11 cellular contexts compared by ENCODE assay signal in genomic region chr10:130141878-130142277, GRCh38. TPM values are rescaled to one million over a fixed set of nuclear protein-coding genes. Genes with fewer than 3 reads are reported as not detected.
A peak's percentile ranks its signal among the peaks of the same experiment; 100 is the strongest.
DNase-seq lines count a peak whose midpoint lies in the region; ATAC-seq and TF ChIP-seq lines count a peak whose summit lies in the region.
"Had no signal": no experiment of that assay in that cellular context is flagged by ENCODE, and none has a peak within 500 bp of the region (broad histone marks: within the 10 kb centered on the region; RNA-seq: fewer than 3 reads in every experiment).

No MANE protein-coding gene starts in this region.

- peak overlapping the region; percentile 60 for H3K9ac ChIP-seq in OCI-LY3 (ENCODE audit: low read length)

- H3K27me3 ChIP-seq in OCI-LY3 (ENCODE audit: low read depth, low read length) = no peaks in the 10 kb centered on the region
- H3K27me3 ChIP-seq in breast epithelium = no peaks in the 10 kb centered on the region
- H3K27me3 ChIP-seq: suprapubic skin had no signal

- H3K27me3 Mint-ChIP-seq in natural killer cell treated with Interleukin-12 subunit alpha and Interleukin-12 subunit beta and Interleukin-15 and Interleukin-18, amount 100 ng/mL, for 72 hours = no peaks in the 10 kb centered on the region
- no peaks in the 10 kb centered on the region for H3K27me3 Mint-ChIP-seq in natural killer cell (ENCODE audit: low read depth in 2 of 2)

- no peak for TF ChIP-seq POLR2A in breast epithelium (IDR thresholded peaks at IDR 0.05)

- no peak overlapping the region for H2AFZ ChIP-seq in OCI-LY3 (ENCODE audit: low read depth, low read length)

- peak overlapping the region; percentile 88 for H3K27ac ChIP-seq in OCI-LY3 (ENCODE audit: low read length)
- H3K27ac ChIP-seq in breast epithelium = no peak overlapping the region
- H3K27ac ChIP-seq: prostate gland, suprapubic skin had no signal

- H3K4me1 ChIP-seq in OCI-LY3 (ENCODE audit: low read length) = peaks cover 51% of the 10 kb centered on the region
- H3K4me1 ChIP-seq in breast epithelium = peaks cover 0 to 12% of the 10 kb centered on the region in 2 donors

- no peaks in the 10 kb centered on the region for H3K9me3 ChIP-seq in OCI-LY3 (ENCODE audit: insufficient read depth, low read length)
- no peaks in the 10 kb centered on the region for H3K9me3 ChIP-seq in breast epithelium
- H3K9me3 ChIP-seq: prostate gland, suprapubic skin had no signal

- H4K20me1 ChIP-seq in OCI-LY3 (ENCODE audit: insufficient read depth, low read length) = peaks cover 36% of the 10 kb centered on the region

- peaks cover 100% of the 10 kb centered on the region for H3K79me2 ChIP-seq in OCI-LY3 (ENCODE audit: low read length)

- H3K36me3 ChIP-seq in OCI-LY3 (replicated peaks; ENCODE audit: low read depth, low read length) = peaks cover 30% of the 10 kb centered on the region
- no peaks in the 10 kb centered on the region for H3K36me3 ChIP-seq in breast epithelium
- H3K36me3 ChIP-seq: prostate gland had no signal

- peak overlapping the region; percentile 21 for H3K4me3 Mint-ChIP-seq in natural killer cell treated with Interleukin-12 subunit alpha and Interleukin-12 subunit beta and Interleukin-15 and Interleukin-18, amount 100 ng/mL, for 72 hours
- H3K4me3 Mint-ChIP-seq in natural killer cell = no peak overlapping the region

- no peaks in the 10 kb centered on the region for H3K9me3 Mint-ChIP-seq in natural killer cell treated with Interleukin-12 subunit alpha and Interleukin-12 subunit beta and Interleukin-15 and Interleukin-18, amount 100 ng/mL, for 72 hours
- H3K9me3 Mint-ChIP-seq in natural killer cell = no peaks in the 10 kb centered on the region

- intact Hi-C loops in natural killer cell (cut with micrococcal nuclease) = no loop called here
- intact Hi-C loops in breast epithelium (cut with DNase I; ENCODE audit: low total_unique reads) = no loop called here

- H3K4me1 Mint-ChIP-seq in natural killer cell treated with Interleukin-12 subunit alpha and Interleukin-12 subunit beta and Interleukin-15 and Interleukin-18, amount 100 ng/mL, for 72 hours (ENCODE audit: low read depth in 2 of 2) = peaks cover 39 to 52% of the 10 kb centered on the region in 2 donors
- H3K4me1 Mint-ChIP-seq in natural killer cell = peaks cover 40 to 41% of the 10 kb centered on the region in 2 donors

- peaks cover 16% of the 10 kb centered on the region for H3K36me3 Mint-ChIP-seq in natural killer cell treated with Interleukin-12 subunit alpha and Interleukin-12 subunit beta and Interleukin-15 and Interleukin-18, amount 100 ng/mL, for 72 hours
- H3K36me3 Mint-ChIP-seq in natural killer cell = no peaks in the 10 kb centered on the region

- no peak for TF ChIP-seq CTCF in natural killer cell (IDR thresholded peaks at IDR 0.05)
- TF ChIP-seq CTCF in OCI-LY3 (IDR thresholded peaks at IDR 0.05; ENCODE audit: low read depth, low read length) = no peak
- TF ChIP-seq CTCF in breast epithelium (IDR thresholded peaks at IDR 0.05) = no peak

- peak overlapping the region; percentile 71 for H3K4me3 ChIP-seq in OCI-LY3 (ENCODE audit: low read length)
- no peak overlapping the region for H3K4me3 ChIP-seq in breast epithelium
- H3K4me3 ChIP-seq: prostate gland, suprapubic skin had no signal

- peak overlapping the region; percentile 88 for H3K4me2 ChIP-seq in OCI-LY3 (ENCODE audit: low read length)

- no peak for DNase-seq in natural killer cell treated with Interleukin-12 subunit alpha and Interleukin-12 subunit beta and Interleukin-15 and Interleukin-18, amount 100 ng/mL, for 72 hours (ENCODE audit: low spot score)
- DNase-seq in natural killer cell (no peak), midbrain (lab: John Stamatoyannopoulos, UW) (no peak), breast epithelium (ENCODE audit: low spot score in 2 of 2) (no peak), NCI-H345 (lab: John Stamatoyannopoulos, UW) (no peak), NCI-H128 (lab: John Stamatoyannopoulos, UW; ENCODE audit: unreplicated experiment) (no peak)
- DNase-seq: COR-L47 had no signal

- H3K27ac Mint-ChIP-seq in natural killer cell treated with Interleukin-12 subunit alpha and Interleukin-12 subunit beta and Interleukin-15 and Interleukin-18, amount 100 ng/mL, for 72 hours = peak overlapping the region; percentile 0 to 9
- H3K27ac Mint-ChIP-seq in natural killer cell = peak overlapping the region in 1 of 2 donors; percentile 1

- ATAC-seq in natural killer cell treated with Interleukin-12 subunit alpha and Interleukin-12 subunit beta and Interleukin-15 and Interleukin-18, amount 100 ng/mL, for 72 hours = peak in 1 of 2 donors; percentile 46
- ATAC-seq in natural killer cell (no peak), HG02678 (IDR thresholded peaks at IDR 0.05; ENCODE audit: unreplicated experiment) (peak; percentile 86)

RNA-seq across cellular contexts. Expression of gene GLRX3, which starts 5.7 kb away (rescaled TPM):
- total RNA-seq in natural killer cell treated with Interleukin-12 subunit alpha and Interleukin-12 subunit beta and Interleukin-15 and Interleukin-18, amount 100 ng/mL, for 72 hours = 100 to 1,000 TPM in 1 of 2 donors, 10 to 100 TPM in 1; 95.0 to 103 TPM
- total RNA-seq in natural killer cell = 10 to 100 TPM; 33.8 to 51.7 (median 39.1) TPM
- total RNA-seq in breast epithelium = 10 to 100 TPM; 36.1 to 63.4 (median 43.5) TPM

RNA-seq across cellular contexts. Expression of gene C10orf143, which starts 31.2 kb away (rescaled TPM):
- total RNA-seq in natural killer cell treated with Interleukin-12 subunit alpha and Interleukin-12 subunit beta and Interleukin-15 and Interleukin-18, amount 100 ng/mL, for 72 hours = 1 to 10 TPM; 2.4 to 2.9 TPM
- total RNA-seq in natural killer cell (10 to 100 TPM in 1 of 3 donors, 1 to 10 TPM in 2; 7.1 to 10.9 (median 8.2) TPM), breast epithelium (1 to 10 TPM; 2.1 to 6.6 (median 2.9) TPM)
